In genomic region chr1:229192851-229193250, GRCh38 we compare ENCODE assay signal across 19 cellular contexts.
DNase-seq lines count a peak whose midpoint lies in the region; FAIRE-seq and TF ChIP-seq lines count a peak whose summit lies in the region.
"Had no signal": no experiment of that assay in that cellular context is flagged by ENCODE, and none has a peak within 500 bp of the region (broad histone marks: within the 10 kb centered on the region; RNA-seq: fewer than 3 reads in every experiment).

No MANE protein-coding gene starts in this region.

- H3K36me3 ChIP-seq in HEK293 (ENCODE audit: control insufficient read depth in 2 of 2, insufficient read depth in 1 of 2, low read length in 2 of 2): no peaks in the 10 kb centered on the region
- no peaks in the 10 kb centered on the region for H3K36me3 ChIP-seq in keratinocyte (ENCODE audit: control insufficient read depth in 2 of 2, extremely low read depth in 1 of 2, insufficient read depth in 2 of 2, low read length in 2 of 2)
- H3K36me3 ChIP-seq in SK-N-SH (replicated peaks in 1 of 2; ENCODE audit: control insufficient read depth in 1 of 2, insufficient read depth in 2 of 2, low read length in 1 of 2): no peaks in the 10 kb centered on the region
- H3K36me3 ChIP-seq: BLaER1 had no signal

- no peaks in the 10 kb centered on the region for H3K9me1 ChIP-seq in keratinocyte (ENCODE audit: control insufficient read depth, extremely low read depth, insufficient read depth, low read length)

- dilution Hi-C loops in keratinocyte (cut with MboI; ENCODE audit: extremely low pct_ligation_motif_present, low sequenced_read_pairs): no loop called here

- no peak for TF ChIP-seq EP300 in SK-N-SH (IDR thresholded peaks at IDR 0.05; ENCODE audit: borderline replicate concordance in 1 of 2, low read depth in 1 of 2, low read length in 1 of 2)

- no peak overlapping the region for H3K4me3 Mint-ChIP-seq in CD14-positive monocyte
- H3K4me3 Mint-ChIP-seq: CD8-positive, alpha-beta T cell; H9 had no signal

- no peak overlapping the region for H3K4me2 ChIP-seq in keratinocyte (ENCODE audit: control insufficient read depth, extremely low read depth, insufficient read depth, low read depth, low read length)
- H3K4me2 ChIP-seq in SK-N-SH: no peak overlapping the region
- H3K4me2 ChIP-seq: BLaER1 had no signal

- H3K36me3 Mint-ChIP-seq in CD14-positive monocyte: no peaks in the 10 kb centered on the region
- H3K36me3 Mint-ChIP-seq: CD8-positive, alpha-beta T cell had no signal

- DNase-seq in CD14-positive monocyte (ENCODE audit: low spot score) (no peak), NCI-H510A treated with DMSO at 0.1 percent for 48 hours (lab: John Stamatoyannopoulos, UW) (peak; percentile 56), keratinocyte (ENCODE audit: low read depth, low spot score) (no peak), SK-N-SH (no peak), T-helper 1 cell (no peak), NCI-H345 treated with DMSO at 0.1 percent for 48 hours (lab: John Stamatoyannopoulos, UW; ENCODE audit: unreplicated experiment) (no peak)
- DNase-seq: Calu3; CD8-positive, alpha-beta T cell; DMS79; H9; NCI-H1436; NCI-H2029 treated with DMSO at 0.1 percent for 48 hours; NCI-H524; PC-3; RPMI8226; SHP77 treated with DMSO at 0.1 percent for 48 hours had no signal

- H2AFZ ChIP-seq in keratinocyte (ENCODE audit: control insufficient read depth, low read length) (no peak overlapping the region), SK-N-SH (ENCODE audit: low read depth) (no peak overlapping the region)

- peaks cover 0 to 5% (median 0%) of the 10 kb centered on the region in 7 donors for H3K9me3 Mint-ChIP-seq in CD14-positive monocyte
- H3K9me3 Mint-ChIP-seq: CD8-positive, alpha-beta T cell; H9 had no signal

- H3F3A ChIP-seq in SK-N-SH (replicated peaks; ENCODE audit: insufficient read depth): no peaks in the 10 kb centered on the region

- H3K27ac Mint-ChIP-seq in CD14-positive monocyte: peak overlapping the region; percentile 92 to 99 (median 95)
- H3K27ac Mint-ChIP-seq: CD8-positive, alpha-beta T cell had no signal

- TF ChIP-seq CTCF in CD14-positive monocyte (IDR thresholded peaks at IDR 0.05) (no peak), HEK293 (tag by site-specific recombination; IDR thresholded peaks at IDR 0.05) (no peak), keratinocyte (optimal IDR thresholded peaks at IDR 0.05 in 1 of 3, IDR thresholded peaks at IDR 0.05 in 1 of 3, conservative IDR thresholded peaks at IDR 0.05 in 1 of 3; ENCODE audit: extremely low read depth in 1 of 3, insufficient read depth in 2 of 3, low read length in 3 of 3) (no peak), SK-N-SH (IDR thresholded peaks at IDR 0.05) (no peak)

- H3K4me1 Mint-ChIP-seq in CD14-positive monocyte: peaks cover 47% of the 10 kb centered on the region

- POLR2A ChIA-PET in HEK293 (lab: Yijun Ruan, JAX) (no interaction called here), SK-N-SH (lab: Yijun Ruan, JAX) (no interaction called here)

- H3K9ac ChIP-seq in keratinocyte (ENCODE audit: control insufficient read depth, extremely low read depth, insufficient read depth, low read length): no peak overlapping the region
- H3K9ac ChIP-seq in SK-N-SH: no peak overlapping the region
- H3K9ac ChIP-seq: BLaER1 had no signal

- intact Hi-C loops in CD14-positive monocyte (cut with micrococcal nuclease): loop anchor here in 1 of 2 donors (5.0 kb wide), 1 partner anchor 61 kb away; no protein-coding TSS in a partner anchor

- H3K4me1 ChIP-seq in HEK293 (ENCODE audit: control insufficient read depth, insufficient read depth, low read length): peaks cover 4% of the 10 kb centered on the region; the same call in 1 of the 2 replicates
- peaks cover 20% of the 10 kb centered on the region for H3K4me1 ChIP-seq in keratinocyte (ENCODE audit: control insufficient read depth, extremely low read depth, insufficient read depth, low read length)
- H3K4me1 ChIP-seq in SK-N-SH (ENCODE audit: control insufficient read depth in 1 of 2, insufficient read depth in 2 of 2, low read depth in 1 of 2, low read length in 1 of 2): peaks cover 0 to 3% of the 10 kb centered on the region in 2 experiments; a peak in 1 of 4 replicates
- H3K4me1 ChIP-seq: BLaER1 had no signal

- H4K20me1 ChIP-seq in keratinocyte (ENCODE audit: control insufficient read depth, extremely low read depth, insufficient read depth, low read length): no peaks in the 10 kb centered on the region
- H4K20me1 ChIP-seq in SK-N-SH (ENCODE audit: insufficient read depth): no peaks in the 10 kb centered on the region
- H4K20me1 ChIP-seq: BLaER1 had no signal

- TF ChIP-seq RAD21 in SK-N-SH (IDR thresholded peaks at IDR 0.05; ENCODE audit: low read length): no peak

- peaks cover 0 to 2% (median 0%) of the 10 kb centered on the region in 3 donors for H3K27me3 Mint-ChIP-seq in CD14-positive monocyte (ENCODE audit: low read depth in 3 of 3)

- H3K9me2 ChIP-seq in SK-N-SH: no peaks in the 10 kb centered on the region

- no peaks in the 10 kb centered on the region for H3K79me2 ChIP-seq in keratinocyte (ENCODE audit: control insufficient read depth, insufficient read depth, low read length)
- H3K79me2 ChIP-seq in SK-N-SH (ENCODE audit: insufficient read depth): no peaks in the 10 kb centered on the region

- H3K9me3 ChIP-seq in HEK293 (ENCODE audit: control insufficient read depth, insufficient read depth, low read depth, low read length) (no peaks in the 10 kb centered on the region), keratinocyte (ENCODE audit: control insufficient read depth, low read depth, low read length) (no peaks in the 10 kb centered on the region), SK-N-SH (no peaks in the 10 kb centered on the region)
- H3K9me3 ChIP-seq: A549, BLaER1 had no signal

- FAIRE-seq in keratinocyte (lab: Jason Lieb, UNC): peak; percentile 41
- FAIRE-seq: A549 had no signal

- H3K27ac ChIP-seq in HEK293 (ENCODE audit: extremely low read depth, low read depth, low read length) (no peak overlapping the region), keratinocyte (ENCODE audit: control insufficient read depth, insufficient read depth, low read length) (no peak overlapping the region), SK-N-SH (ENCODE audit: low read depth in 2 of 2, low read length in 1 of 2) (no peak overlapping the region)
- H3K27ac ChIP-seq: BLaER1 had no signal

- CTCF ChIA-PET in HEK293 (lab: Yijun Ruan, JAX) (interaction anchor here (1.2 to 1.6 kb wide), 2 partner anchors 9 to 10 kb away, joined by 3 to 4 read pairs; no protein-coding TSS in a partner anchor), SK-N-SH (lab: Yijun Ruan, JAX) (interaction anchor here (1.0 kb wide), 1 partner anchor 33 kb away, joined by 3 read pairs; no protein-coding TSS in a partner anchor)

- H3K27me3 ChIP-seq in keratinocyte (ENCODE audit: control insufficient read depth, extremely low read depth, insufficient read depth, low read length) (no peaks in the 10 kb centered on the region), SK-N-SH (ENCODE audit: insufficient read depth) (no peaks in the 10 kb centered on the region)
- H3K27me3 ChIP-seq: BLaER1 had no signal

- H3K4me3 ChIP-seq in HEK293 (ENCODE audit: low read depth, low read length) (no peak overlapping the region), keratinocyte (ENCODE audit: control insufficient read depth in 2 of 3, extremely low read depth in 1 of 3, insufficient read depth in 2 of 3, low read depth in 1 of 3, low read length in 3 of 3) (no peak overlapping the region), SK-N-SH (ENCODE audit: low read depth in 2 of 2, low read length in 1 of 2) (no peak overlapping the region)
- H3K4me3 ChIP-seq: A549, BLaER1 had no signal

- 70% methylated on average over 4 of the region's 4 CpGs for WGBS in SK-N-SH (ENCODE audit: low lambda C conversion rate)

TF ChIP-seq in HEK293, 187 proteins besides CTCF, POLR2A, EP300 and RAD21 (continues in another document):
- TF ChIP-seq FEZF1 (tag by site-specific recombination; IDR thresholded peaks at IDR 0.05): peak; percentile 87
- peak; percentile 31; the same call in 1 of the 2 replicates for TF ChIP-seq TRIM28 (IDR thresholded peaks at IDR 0.05; ENCODE audit: borderline replicate concordance, low read length)
- TF ChIP-seq PRDM6 (tag by site-specific recombination; IDR thresholded peaks at IDR 0.05): peak; percentile 72; the same call in 1 of the 2 replicates
- TF ChIP-seq ZBTB17 (tag by site-specific recombination; IDR thresholded peaks at IDR 0.05): peak; percentile 77
- TF ChIP-seq ZNF530 (tag by site-specific recombination; IDR thresholded peaks at IDR 0.05; ENCODE audit: low read depth): no peak

TF ChIP-seq in SK-N-SH, 30 proteins besides CTCF, POLR2A, EP300 and RAD21:
- no peak for TF ChIP-seq GATA2 (CRISPR knock-in tag; IDR thresholded peaks at IDR 0.05)
- no peak for TF ChIP-seq USF1 (IDR thresholded peaks at IDR 0.05; ENCODE audit: borderline replicate concordance, low read depth)
- no peak for TF ChIP-seq YY1 (IDR thresholded peaks at IDR 0.05; ENCODE audit: low read depth)
- TF ChIP-seq EZH2phosphoT487 (IDR thresholded peaks at IDR 0.05; ENCODE audit: borderline replicate concordance, low read depth): no peak
- no peak for TF ChIP-seq FOSL2 (IDR thresholded peaks at IDR 0.05; ENCODE audit: borderline replicate concordance, low read depth)
TF ChIP-seq in SK-N-SH: peak in this region for 0.
